Comparison of ENCODE assay signal across 32 cellular contexts in the genomic region with DNA sequence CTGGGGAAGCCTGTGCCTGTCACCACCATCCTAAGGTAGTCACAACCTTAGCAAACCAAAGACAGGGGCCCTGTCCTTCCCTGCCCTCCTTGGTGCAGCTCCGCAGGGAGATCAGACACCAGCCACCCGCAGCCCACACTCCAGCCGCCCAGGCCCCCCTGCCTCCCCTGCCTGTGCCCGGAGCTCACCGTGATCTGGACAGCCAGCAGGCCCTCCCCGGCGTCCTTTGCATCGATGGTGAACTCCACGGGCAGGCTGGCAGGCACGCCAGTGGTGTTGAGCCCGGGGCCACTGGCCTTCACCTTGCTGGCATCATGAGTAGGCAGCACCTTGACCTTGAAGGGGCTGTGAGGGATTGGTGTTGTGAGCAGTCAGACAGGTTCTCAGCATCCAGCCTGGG. TPM values are rescaled to one million over a fixed set of nuclear protein-coding genes. Genes with fewer than 3 reads are reported as not detected.
A peak's percentile ranks its signal among the peaks of the same experiment; 100 is the strongest.
DNase-seq lines count a peak whose midpoint lies in the region; TF ChIP-seq lines count a peak whose summit lies in the region.
"Had no signal": no experiment of that assay in that cellular context is flagged by ENCODE, and none has a peak within 500 bp of the region (broad histone marks: within the 10 kb centered on the region; RNA-seq: fewer than 3 reads in every experiment).

No MANE protein-coding gene starts in this region.

- TF ChIP-seq CTCF in esophagus muscularis mucosa (IDR thresholded peaks at IDR 0.05), result no peak

- H3K27ac Mint-ChIP-seq in activated naive CD4-positive, alpha-beta T cell treated with anti-CD3 and anti-CD28 coated beads, Interleukin-2, amount 10 ng/mL, durations not matched to agents 7 days and 5 days, result peak overlapping the region; percentile 45
- H3K27ac Mint-ChIP-seq: activated T-helper 17 cell treated with anti-CD3 and anti-CD28 coated beads, Interleukin-2, amount 50 U/mL, for 72 hours; dendritic cell treated with granulocyte-macrophage colony-stimulating factor and Interleukin-4, amounts not matched to agents 40 ng/mL and 50 ng/mL, for 4 days; endodermal cell had no signal

- H3K9me3 Mint-ChIP-seq in activated naive CD4-positive, alpha-beta T cell treated with anti-CD3 and anti-CD28 coated beads, Interleukin-2, amount 10 ng/mL, durations not matched to agents 7 days and 5 days, result no peaks in the 10 kb centered on the region
- H3K9me3 Mint-ChIP-seq: activated CD8-positive, alpha-beta T cell treated with anti-CD3 and anti-CD28 coated beads for 36 hours; activated T-helper 17 cell treated with anti-CD3 and anti-CD28 coated beads, Interleukin-2, amount 50 U/mL, for 72 hours; dendritic cell treated with granulocyte-macrophage colony-stimulating factor and Interleukin-4, amounts not matched to agents 40 ng/mL and 50 ng/mL, for 4 days; naive thymus-derived CD8-positive, alpha-beta T cell had no signal

- H3K4me1 ChIP-seq in esophagus muscularis mucosa, result peaks cover 3 to 68% (median 52%) of the 10 kb centered on the region in 4 donors
- H3K4me1 ChIP-seq in stomach smooth muscle (ENCODE audit: control insufficient read depth, insufficient read depth, low read length), result peaks cover 54% of the 10 kb centered on the region
- H3K4me1 ChIP-seq: foreskin keratinocyte, suprapubic skin had no signal

- peaks cover 24% of the 10 kb centered on the region for H3K36me3 Mint-ChIP-seq in activated naive CD4-positive, alpha-beta T cell treated with anti-CD3 and anti-CD28 coated beads, Interleukin-2, amount 10 ng/mL, durations not matched to agents 7 days and 5 days

- H3K9me3 ChIP-seq in esophagus muscularis mucosa (no peaks in the 10 kb centered on the region), stomach smooth muscle (ENCODE audit: control insufficient read depth in 2 of 2, low read length in 2 of 2) (no peaks in the 10 kb centered on the region)
- H3K9me3 ChIP-seq: esophagus squamous epithelium, heart right ventricle, lower lobe of right lung, suprapubic skin, vagina had no signal

- no peak for DNase-seq in activated naive CD4-positive, alpha-beta T cell treated with anti-CD3 and anti-CD28 coated beads, Interleukin-2, amount 10 ng/mL, durations not matched to agents 7 days and 5 days
- no peak for DNase-seq in activated naive CD4-positive, alpha-beta T cell treated with anti-CD3 and anti-CD28 coated beads, Interleukin-2, amount 50 U/mL, for 16 hours
- DNase-seq in esophagus muscularis mucosa (ENCODE audit: extremely low spot score) (no peak), HUDEP-2 (lab: John Stamatoyannopoulos, UW; ENCODE audit: unreplicated experiment in 76 of 76) (no peak), H4 (ENCODE audit: low spot score) (no peak), NCI-H2196 (lab: John Stamatoyannopoulos, UW; ENCODE audit: unreplicated experiment) (no peak)
- DNase-seq: activated CD8-positive, alpha-beta T cell treated with anti-CD3 and anti-CD28 coated beads for 36 hours; AML-193; central memory CD4-positive, alpha-beta T cell; endodermal cell; esophagus squamous epithelium; foreskin keratinocyte; H9; heart right ventricle; lower lobe of right lung; midbrain; MM.1S; naive thymus-derived CD8-positive, alpha-beta T cell; NCI-H1930; NCI-H2171 treated with DMSO at 0.1 percent for 48 hours; NCI-H526 treated with DMSO at 0.1 percent for 48 hours; occipital lobe; SHP77 treated with DMSO at 0.1 percent for 48 hours; stimulated activated naive CD4-positive, alpha-beta T cell had no signal

- CTCF ChIA-PET in activated naive CD4-positive, alpha-beta T cell treated with anti-CD3 and anti-CD28 coated beads, Interleukin-2, amount 10 ng/mL, durations not matched to agents 7 days and 5 days (lab: Charles Lee), result no interaction called here

- TF ChIP-seq EP300 in esophagus muscularis mucosa (IDR thresholded peaks at IDR 0.05), result no peak

- H3K4me1 Mint-ChIP-seq in activated naive CD4-positive, alpha-beta T cell treated with anti-CD3 and anti-CD28 coated beads, Interleukin-2, amount 10 ng/mL, durations not matched to agents 7 days and 5 days, result peaks cover 42% of the 10 kb centered on the region
- H3K4me1 Mint-ChIP-seq: activated T-helper 17 cell treated with anti-CD3 and anti-CD28 coated beads, Interleukin-2, amount 50 U/mL, for 72 hours; endodermal cell; H9 had no signal

- H3K36me3 ChIP-seq in esophagus muscularis mucosa (peaks cover 65 to 98% (median 98%) of the 10 kb centered on the region in 4 donors), stomach smooth muscle (ENCODE audit: control insufficient read depth in 2 of 2, insufficient read depth in 2 of 2, low read length in 2 of 2) (peaks cover 55 to 73% of the 10 kb centered on the region in 2 donors)

- intact Hi-C loops in esophagus muscularis mucosa (cut with DNase I), result no loop called here

- TF ChIP-seq POLR2A in esophagus muscularis mucosa (IDR thresholded peaks at IDR 0.05; ENCODE audit: low read depth), result no peak

- H3K27me3 ChIP-seq in esophagus muscularis mucosa, result no peaks in the 10 kb centered on the region
- H3K27me3 ChIP-seq in stomach smooth muscle (ENCODE audit: control insufficient read depth in 1 of 2, insufficient read depth in 2 of 2, low read length in 2 of 2), result peaks cover 0 to 3% of the 10 kb centered on the region in 2 donors
- H3K27me3 ChIP-seq: esophagus squamous epithelium, foreskin keratinocyte, heart right ventricle, suprapubic skin, vagina had no signal

- H3K27me3 Mint-ChIP-seq in activated naive CD4-positive, alpha-beta T cell treated with anti-CD3 and anti-CD28 coated beads, Interleukin-2, amount 10 ng/mL, durations not matched to agents 7 days and 5 days, result no peaks in the 10 kb centered on the region
- H3K27me3 Mint-ChIP-seq: activated CD8-positive, alpha-beta T cell treated with anti-CD3 and anti-CD28 coated beads for 36 hours; activated T-helper 17 cell treated with anti-CD3 and anti-CD28 coated beads, Interleukin-2, amount 50 U/mL, for 72 hours; dendritic cell treated with granulocyte-macrophage colony-stimulating factor and Interleukin-4, amounts not matched to agents 40 ng/mL and 50 ng/mL, for 4 days; naive thymus-derived CD8-positive, alpha-beta T cell had no signal

- WGBS in esophagus muscularis mucosa, result 75% methylated on average over 7 of the region's 11 CpGs

- H3K27ac ChIP-seq in esophagus muscularis mucosa (replicated peaks in 1 of 4), result peak overlapping the region; percentile 71 to 97 (median 96)
- peak overlapping the region; percentile 73 for H3K27ac ChIP-seq in stomach smooth muscle (ENCODE audit: low read length)
- H3K27ac ChIP-seq: foreskin keratinocyte, HL-60, lower lobe of right lung, suprapubic skin, vagina had no signal

- H3K4me3 Mint-ChIP-seq in activated naive CD4-positive, alpha-beta T cell treated with anti-CD3 and anti-CD28 coated beads, Interleukin-2, amount 10 ng/mL, durations not matched to agents 7 days and 5 days, result no peak overlapping the region
- H3K4me3 Mint-ChIP-seq: activated CD8-positive, alpha-beta T cell treated with anti-CD3 and anti-CD28 coated beads for 36 hours; activated T-helper 17 cell treated with anti-CD3 and anti-CD28 coated beads, Interleukin-2, amount 50 U/mL, for 72 hours; dendritic cell treated with granulocyte-macrophage colony-stimulating factor and Interleukin-4, amounts not matched to agents 40 ng/mL and 50 ng/mL, for 4 days; endodermal cell; H9 had no signal

- H3K4me3 ChIP-seq in esophagus muscularis mucosa (no peak overlapping the region), stomach smooth muscle (ENCODE audit: low read length in 2 of 2) (no peak overlapping the region)
- H3K4me3 ChIP-seq: esophagus squamous epithelium, GM12878, heart right ventricle, lower lobe of right lung, suprapubic skin, vagina had no signal

- no peak overlapping the region for H3K9ac ChIP-seq in stomach smooth muscle (ENCODE audit: low read length in 2 of 2)

TF ChIP-seq in PFSK-1, 5 proteins besides CTCF, POLR2A, EP300 and RAD21 (continues in another document):
- no peak for TF ChIP-seq TAF1 (IDR thresholded peaks at IDR 0.05; ENCODE audit: borderline replicate concordance, insufficient read depth, low read length)
- TF ChIP-seq POLR2AphosphoS5 (IDR thresholded peaks at IDR 0.05; ENCODE audit: low read depth, low read length), result 0 out of 2 replicates have a peak, but pooled peaks have one; percentile 13

RNA-seq across cellular contexts. Expression of a gene that starts 16.4 kb away (rescaled TPM):
- 697 TPM for polyA plus RNA-seq in PFSK-1 (2012; ENCODE audit: insufficient read length, low read depth)
- over 10,000 TPM in 3 of 4 donors, 1,000 to 10,000 TPM in 1; 8,941 to 16,544 (median 12,362) TPM for total RNA-seq in esophagus muscularis mucosa
- 409 and 458 TPM in 2 replicates for total RNA-seq in H4 (2014; rRNA removed; shearing (Covaris generic))

RNA-seq across cellular contexts. Expression of a gene that starts 21.1 kb away (rescaled TPM):
- polyA plus RNA-seq in PFSK-1 (2012; ENCODE audit: insufficient read length, low read depth), result 181 TPM
- 10 to 100 TPM; 37.0 to 64.7 (median 57.7) TPM for total RNA-seq in esophagus muscularis mucosa
- total RNA-seq in H4 (2014; rRNA removed; shearing (Covaris generic)), result 53.3 and 69.3 TPM in 2 replicates

RNA-seq across cellular contexts. Expression of a gene that starts 40.2 kb away (rescaled TPM):
- 4,693 TPM for polyA plus RNA-seq in PFSK-1 (2012; ENCODE audit: insufficient read length, low read depth)
- 1,000 to 10,000 TPM; 2,150 to 7,554 (median 4,519) TPM for total RNA-seq in esophagus muscularis mucosa
- 5,829 and 6,316 TPM in 2 replicates for total RNA-seq in H4 (2014; rRNA removed; shearing (Covaris generic))

RNA-seq across cellular contexts. Expression of a gene that starts 51.0 kb away (rescaled TPM):
- 16.1 TPM for polyA plus RNA-seq in PFSK-1 (2012; ENCODE audit: insufficient read length, low read depth)
- 10 to 100 TPM; 19.9 to 24.3 (median 22.6) TPM for total RNA-seq in esophagus muscularis mucosa
- total RNA-seq in H4 (2014; rRNA removed; shearing (Covaris generic)), result 19.4 and 21.8 TPM in 2 replicates

RNA-seq across cellular contexts. Expression of a gene that starts 53.3 kb away (rescaled TPM):
- 55.3 TPM for polyA plus RNA-seq in PFSK-1 (2012; ENCODE audit: insufficient read length, low read depth)
- 10 to 100 TPM; 18.6 to 43.6 (median 32.5) TPM for total RNA-seq in esophagus muscularis mucosa
- total RNA-seq in H4 (2014; rRNA removed; shearing (Covaris generic)), result 15.1 and 15.3 TPM in 2 replicates

Comparison
In these comparisons a context has a peak if more than half of its experiments do, and no peak if none do; other contexts are left out.
1. RNA of a gene that starts 16.4 kb away (total RNA-seq): 8,941 to 16,544 TPM in esophagus muscularis mucosa; 409 to 458 TPM in H4; every median in the first group is over 10 times any median in the second.